Comparison of ENCODE assay signal across 8 cellular contexts in the genomic region with DNA sequence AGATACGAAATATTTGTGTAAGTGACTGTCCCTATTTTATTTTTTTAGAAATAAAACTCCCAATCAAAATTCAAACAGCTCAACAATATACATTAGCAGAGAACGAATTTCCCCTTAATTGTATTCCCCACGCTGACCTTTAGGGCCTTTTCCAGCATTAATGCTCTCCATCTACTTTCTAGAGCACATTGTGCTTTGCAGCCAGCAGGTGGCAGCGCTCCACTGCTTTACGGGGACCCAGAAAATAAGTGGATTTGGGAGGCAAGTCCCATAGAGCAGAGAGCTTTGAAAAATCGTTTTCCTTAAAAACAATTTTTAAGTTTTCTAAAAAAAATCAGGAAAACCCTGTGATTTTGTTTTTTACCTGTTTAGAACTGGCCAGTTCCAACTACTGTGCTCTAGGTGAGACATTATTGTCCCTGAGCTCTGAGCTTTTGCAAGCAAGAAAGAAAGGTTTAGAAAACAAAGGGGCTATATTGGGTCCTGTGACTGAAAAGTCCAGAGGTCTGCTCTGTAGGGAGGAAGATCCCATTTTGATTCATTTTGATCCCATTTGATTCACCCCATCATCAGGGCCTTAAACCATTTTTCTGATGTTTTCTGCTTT.
A peak's percentile ranks its signal among the peaks of the same experiment; 100 is the strongest.
DNase-seq lines count a peak whose midpoint lies in the region; ATAC-seq, FAIRE-seq and TF ChIP-seq lines count a peak whose summit lies in the region.

No MANE protein-coding gene starts in this region.

- FAIRE-seq in D721Med (lab: Jason Lieb, UNC) = peak; percentile 86

- H3K9me3 ChIP-seq in left lung (no peaks in the 10 kb centered on the region), suprapubic skin (no peaks in the 10 kb centered on the region)

- H3K4me3 Mint-ChIP-seq in chondrocyte (ENCODE audit: unreplicated experiment) = no peak overlapping the region

- H3K27ac Mint-ChIP-seq in chondrocyte (ENCODE audit: unreplicated experiment) = no peak overlapping the region

- no peak for DNase-seq in D721Med (ENCODE audit: insufficient read length, low spot score)
- peak; percentile 75 for DNase-seq in NAMALWA (ENCODE audit: low spot score)
- peak; percentile 70 for DNase-seq in SKM-1 (lab: John Stamatoyannopoulos, UW; ENCODE audit: unreplicated experiment)
- DNase-seq in chondrocyte (ENCODE audit: low spot score) = no peak
- peak in 1 of 2 donors; percentile 43 for DNase-seq in left lung
- DNase-seq in suprapubic skin (ENCODE audit: low spot score in 2 of 2) = no peak

- no peaks in the 10 kb centered on the region for H3K9me3 Mint-ChIP-seq in chondrocyte (ENCODE audit: low read depth)

- H3K4me1 ChIP-seq in left lung (no peaks in the 10 kb centered on the region), suprapubic skin (peaks cover 4% of the 10 kb centered on the region)

- H3K4me1 Mint-ChIP-seq in chondrocyte (ENCODE audit: low read depth) = no peaks in the 10 kb centered on the region

- H3K27me3 ChIP-seq in left lung (peaks cover 0 to under 1% of the 10 kb centered on the region in 2 donors), suprapubic skin (no peaks in the 10 kb centered on the region)

- TF ChIP-seq EP300 in suprapubic skin (IDR thresholded peaks at IDR 0.05) = no peak

- H3K36me3 ChIP-seq in left lung = no peaks in the 10 kb centered on the region
- H3K36me3 ChIP-seq in suprapubic skin = no peaks in the 10 kb centered on the region

- intact Hi-C loops in left lung (cut with DNase I) = no loop called here

- H3K4me3 ChIP-seq in left lung = no peak overlapping the region
- H3K4me3 ChIP-seq in suprapubic skin = no peak overlapping the region

- no peak for TF ChIP-seq POLR2A in suprapubic skin (IDR thresholded peaks at IDR 0.05)

- ATAC-seq in GM21528 (IDR thresholded peaks at IDR 0.05; ENCODE audit: low FRiP score, unreplicated experiment) = peak; percentile 68
- peak; percentile 95 for ATAC-seq in left lung
- no peak for ATAC-seq in HG02981 (IDR thresholded peaks at IDR 0.05; ENCODE audit: unreplicated experiment)

- H3K36me3 Mint-ChIP-seq in chondrocyte (ENCODE audit: low read depth) = no peaks in the 10 kb centered on the region

- H3K27me3 Mint-ChIP-seq in chondrocyte (ENCODE audit: low read depth) = peaks cover 3% of the 10 kb centered on the region

- TF ChIP-seq CTCF in D721Med (IDR thresholded peaks at IDR 0.05; ENCODE audit: insufficient read depth, missing control alignments) (peak; percentile 97), chondrocyte (IDR thresholded peaks at IDR 0.05) (peak; percentile 86), left lung (IDR thresholded peaks at IDR 0.05) (peak; percentile 73 to 81), suprapubic skin (IDR thresholded peaks at IDR 0.05) (peak; percentile 62 to 72)

- H3K27ac ChIP-seq in left lung (no peak overlapping the region), suprapubic skin (no peak overlapping the region)

- WGBS in suprapubic skin = 17% methylated on average over 6 of the region's 6 CpGs

Comparison
In these comparisons a context has a peak if more than half of its experiments do, and no peak if none do; other contexts are left out.
1. DNase-seq: peak in NAMALWA (single experiment) and SKM-1 (single experiment); none in D721Med (single experiment), chondrocyte (single experiment) and suprapubic skin (0 of 2).
2. Peak in every context shown above with its lines, with median percentiles within 50 percentile points of each other: CTCF ChIP-seq.